ENCODE assay signal across 8 cellular contexts in genomic region chr1:1658583-1659549, GRCh38. TPM values are rescaled to one million over a fixed set of nuclear protein-coding genes. Genes with fewer than 3 reads are reported as not detected.
A peak's percentile ranks its signal among the peaks of the same experiment; 100 is the strongest.
DNase-seq lines count a peak whose midpoint lies in the region; ATAC-seq and TF ChIP-seq lines count a peak whose summit lies in the region.
"Not testable (repeated sequence)": the region's sequence is repeated elsewhere in the genome, so short reads cannot be mapped to it uniquely, and the experiment has no call there.

Gene CDK11B (minus strand): TSS chr1:1659004. CDS start chr1:1657485, 1,519 bp downstream.

- not testable (repeated sequence) for H3K4me1 ChIP-seq in SK-N-SH (ENCODE audit: control insufficient read depth in 1 of 2, insufficient read depth in 2 of 2, low read depth in 1 of 2, low read length in 1 of 2)

- peak within 1 kb of the TSS; percentile 99 for H3K27ac ChIP-seq in SK-N-SH (ENCODE audit: low read depth in 2 of 2, low read length in 1 of 2)
- peak within 1 kb of the TSS; percentile 93 for H3K27ac ChIP-seq in temporal lobe (ENCODE audit: low read depth, low read length)

- peak within 1 kb of the TSS; percentile 85 for H3K9ac ChIP-seq in SK-N-SH

- CTCF ChIA-PET in SK-N-SH (lab: Yijun Ruan, JAX) = not testable (repeated sequence)

- TF ChIP-seq CTCF in SK-N-SH (IDR thresholded peaks at IDR 0.05) = peak; percentile 40

- not testable (repeated sequence) for H3K9me3 ChIP-seq in SK-N-SH

- TF ChIP-seq RAD21 in SK-N-SH (IDR thresholded peaks at IDR 0.05; ENCODE audit: low read length) = not testable (repeated sequence)

- H3K9me2 ChIP-seq in SK-N-SH = not testable (repeated sequence)

- peak within 1 kb of the TSS; percentile 47; the same call in 1 of the 2 replicates for H3K4me2 ChIP-seq in SK-N-SH

- H4K20me1 ChIP-seq in SK-N-SH (ENCODE audit: insufficient read depth) = not testable (repeated sequence)

- not testable (repeated sequence) for H3K27me3 ChIP-seq in SK-N-SH (ENCODE audit: insufficient read depth)

- H2AFZ ChIP-seq in SK-N-SH (ENCODE audit: low read depth) = peak within 1 kb of the TSS; percentile 70

- DNase-seq in NCI-H1048 (lab: John Stamatoyannopoulos, UW) (peak; percentile 68), SK-N-SH (peak; percentile 91), germinal center (ENCODE audit: low spot score) (peak; percentile 97), occipital lobe (lab: John Stamatoyannopoulos, UW) (peak; percentile 92)
- DNase-seq in activated naive CD4-positive, alpha-beta T cell treated with anti-CD3 and anti-CD28 coated beads, Interleukin-2, amount 50 U/mL, for 16 hours = peak; percentile 99

- POLR2A ChIA-PET in SK-N-SH (lab: Yijun Ruan, JAX) = not testable (repeated sequence)

- 0% methylated on average over 10 of the region's 96 CpGs for WGBS in SK-N-SH (ENCODE audit: low lambda C conversion rate)

- H3K4me3 ChIP-seq in GM08714 (ENCODE audit: low read length) (peak within 1 kb of the TSS; percentile 58; the same call in 1 of the 2 replicates), SK-N-SH (ENCODE audit: low read depth in 2 of 2, low read length in 1 of 2) (peak within 1 kb of the TSS; percentile 64 to 73)

- H3F3A ChIP-seq in SK-N-SH (replicated peaks; ENCODE audit: insufficient read depth) = not testable (repeated sequence)

- ATAC-seq in HG02588 (IDR thresholded peaks at IDR 0.05; ENCODE audit: unreplicated experiment) = peak; percentile 85

- TF ChIP-seq EP300 in SK-N-SH (IDR thresholded peaks at IDR 0.05; ENCODE audit: borderline replicate concordance in 1 of 2, low read depth in 1 of 2, low read length in 1 of 2) = not testable (repeated sequence)

- H3K36me3 ChIP-seq in SK-N-SH (replicated peaks in 1 of 2; ENCODE audit: control insufficient read depth in 1 of 2, insufficient read depth in 2 of 2, low read length in 1 of 2) = peaks cover 18 to 29% of the 10 kb centered on the region in 2 experiments

- H3K79me2 ChIP-seq in SK-N-SH (ENCODE audit: insufficient read depth) = peaks cover 34% of the 10 kb centered on the region

TF ChIP-seq in SK-N-SH, 30 proteins besides CTCF, POLR2A, EP300 and RAD21:
- TF ChIP-seq MAX (IDR thresholded peaks at IDR 0.05; ENCODE audit: low read depth) (0 out of 2 replicates have a peak, but pooled peaks have one; percentile 13), ELF1 (IDR thresholded peaks at IDR 0.05) (peak; percentile 90), NRF1 (IDR thresholded peaks at IDR 0.05; ENCODE audit: low read depth, low read length) (peak; percentile 32; the same call in 1 of the 2 replicates), NFIC (IDR thresholded peaks at IDR 0.05; ENCODE audit: borderline replicate concordance) (0 out of 2 replicates have a peak, but pooled peaks have one; percentile 4), GABPA (IDR thresholded peaks at IDR 0.05; ENCODE audit: low read depth) (peak; percentile 81), TAF1 (IDR thresholded peaks at IDR 0.05; ENCODE audit: borderline replicate concordance, low read depth, low read length) (0 out of 2 replicates have a peak, but pooled peaks have one; percentile 36), ZBTB33 (IDR thresholded peaks at IDR 0.05; ENCODE audit: borderline replicate concordance, low read depth) (peak; percentile 55; the same call in 1 of the 2 replicates), MXI1 (IDR thresholded peaks at IDR 0.05; ENCODE audit: low read depth, low read length) (peak; percentile 26; the same call in 1 of the 2 replicates)
TF ChIP-seq in SK-N-SH: peak in this region for 8; not testable (repeated sequence) for 22.

RNA-seq across cellular contexts. Expression of gene CDK11B, which starts in this region (rescaled TPM):
- 11.3 and 15.0 TPM in 2 replicates for polyA plus RNA-seq in SK-N-SH (2012; rRNA removed)
- polyA plus RNA-seq in SK-N-SH (2012; cell fraction: cytosol; rRNA removed) = 13.7 and 15.0 TPM in 2 replicates
- polyA plus RNA-seq in SK-N-SH (2012; cell fraction: nucleus; rRNA removed) = 31.3 and 32.9 TPM in 2 replicates
- total RNA-seq in occipital lobe = 7.0 TPM
- total RNA-seq in temporal lobe = 7.9 TPM

Comparison
In these comparisons a context has a peak if more than half of its experiments do, and no peak if none do; other contexts are left out.
1. Peak in every context shown above with its lines: DNase-seq, ATAC-seq, H3K4me3 ChIP-seq and H3K27ac ChIP-seq.